In the genomic region with DNA sequence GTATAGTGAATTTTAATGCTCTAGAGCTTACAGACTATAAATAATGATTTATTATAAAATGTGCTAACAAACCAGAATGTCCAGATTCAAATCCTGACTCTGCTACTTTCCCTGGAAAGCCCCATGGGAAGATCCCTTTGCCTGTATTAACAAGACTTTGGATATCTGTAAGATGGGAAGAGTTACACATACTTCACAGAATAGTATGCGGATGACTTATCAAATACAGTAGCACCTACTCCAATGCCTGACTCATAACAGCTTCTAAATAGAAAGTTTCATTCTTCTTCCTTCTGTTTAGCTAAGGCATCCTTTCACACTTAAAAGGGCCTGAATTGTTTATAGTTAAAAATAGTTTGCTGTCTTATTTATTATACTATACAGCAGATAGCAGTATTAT, we compare ENCODE assay signal across 10 cellular contexts.
DNase-seq lines count a peak whose midpoint lies in the region; ATAC-seq and TF ChIP-seq lines count a peak whose summit lies in the region.
"Had no signal": no experiment of that assay in that cellular context is flagged by ENCODE, and none has a peak within 500 bp of the region (broad histone marks: within the 10 kb centered on the region; RNA-seq: fewer than 3 reads in every experiment).

No MANE protein-coding gene starts in this region.

- no peaks in the 10 kb centered on the region for H3K27me3 ChIP-seq in skeletal muscle satellite cell (ENCODE audit: control insufficient read depth, insufficient read depth, low read length)

- no peaks in the 10 kb centered on the region for H3K36me3 ChIP-seq in skeletal muscle satellite cell (ENCODE audit: insufficient read depth, low read length)

- H3K4me3 ChIP-seq in fibroblast of the aortic adventitia (ENCODE audit: low read depth, low read length) (no peak overlapping the region), skeletal muscle satellite cell (ENCODE audit: low read length) (no peak overlapping the region)

- H3K9me3 ChIP-seq in skeletal muscle satellite cell (replicated peaks; ENCODE audit: low read length): no peaks in the 10 kb centered on the region

- no peak overlapping the region for H3K9ac ChIP-seq in skeletal muscle satellite cell (ENCODE audit: low read depth, low read length)

- peak overlapping the region; percentile 5 for H3K4me2 ChIP-seq in skeletal muscle satellite cell (ENCODE audit: low read length)

- DNase-seq in HCEC 1CT: peak; percentile 81
- DNase-seq in fibroblast of the aortic adventitia (ENCODE audit: low read depth): peak; percentile 62
- DNase-seq in dermis blood vessel endothelial cell: no peak
- DNase-seq in putamen (ENCODE audit: low spot score): no peak
- DNase-seq: activated CD4-positive, alpha-beta T cell treated with anti-CD3 and anti-CD28 coated beads for 48 hours; CD8-positive, alpha-beta T cell; T-helper 1 cell had no signal

- no peak for TF ChIP-seq CTCF in fibroblast of the aortic adventitia (IDR thresholded peaks at IDR 0.05; ENCODE audit: insufficient read depth, low read length)

- ATAC-seq in SK-N-SH treated with all-trans-retinoic acid at 6 μM for 48 hours: peak; percentile 72
- ATAC-seq in HG03469 (IDR thresholded peaks at IDR 0.05; ENCODE audit: unreplicated experiment): no peak
- ATAC-seq: CD8-positive, alpha-beta T cell had no signal

- H3K4me1 ChIP-seq in skeletal muscle satellite cell (ENCODE audit: control insufficient read depth, insufficient read depth, low read length): peaks cover 13% of the 10 kb centered on the region

TF ChIP-seq in SK-N-SH treated with all-trans-retinoic acid at 6 μM for 48 hours, 23 proteins besides CTCF, POLR2A, EP300 and RAD21:
- no peak for TF ChIP-seq ZFP30 (CRISPR knock-in tag; IDR thresholded peaks at IDR 0.05)
- TF ChIP-seq, protein P1, sequence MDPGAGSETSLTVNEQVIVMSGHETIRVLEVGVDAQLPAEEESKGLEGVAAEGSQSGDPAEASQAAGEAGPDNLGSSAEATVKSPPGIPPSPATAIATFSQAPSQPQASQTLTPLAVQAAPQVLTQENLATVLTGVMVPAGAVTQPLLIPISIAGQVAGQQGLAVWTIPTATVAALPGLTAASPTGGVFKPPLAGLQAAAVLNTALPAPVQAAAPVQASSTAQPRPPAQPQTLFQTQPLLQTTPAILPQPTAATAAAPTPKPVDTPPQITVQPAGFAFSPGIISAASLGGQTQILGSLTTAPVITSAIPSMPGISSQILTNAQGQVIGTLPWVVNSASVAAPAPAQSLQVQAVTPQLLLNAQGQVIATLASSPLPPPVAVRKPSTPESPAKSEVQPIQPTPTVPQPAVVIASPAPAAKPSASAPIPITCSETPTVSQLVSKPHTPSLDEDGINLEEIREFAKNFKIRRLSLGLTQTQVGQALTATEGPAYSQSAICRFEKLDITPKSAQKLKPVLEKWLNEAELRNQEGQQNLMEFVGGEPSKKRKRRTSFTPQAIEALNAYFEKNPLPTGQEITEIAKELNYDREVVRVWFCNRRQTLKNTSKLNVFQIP (CRISPR knock-in tag; IDR thresholded peaks at IDR 0.05; ENCODE audit: borderline replicate concordance, low read depth): no peak
- no peak for TF ChIP-seq GLIS3 (CRISPR knock-in tag; IDR thresholded peaks at IDR 0.05)
- no peak for TF ChIP-seq OSR1 (CRISPR knock-in tag; IDR thresholded peaks at IDR 0.05)
- TF ChIP-seq BACH2 (CRISPR knock-in tag; IDR thresholded peaks at IDR 0.05; ENCODE audit: borderline replicate concordance): no peak
- no peak for TF ChIP-seq TCF4 (CRISPR knock-in tag; IDR thresholded peaks at IDR 0.05; ENCODE audit: borderline replicate concordance)
- TF ChIP-seq, protein P2, sequence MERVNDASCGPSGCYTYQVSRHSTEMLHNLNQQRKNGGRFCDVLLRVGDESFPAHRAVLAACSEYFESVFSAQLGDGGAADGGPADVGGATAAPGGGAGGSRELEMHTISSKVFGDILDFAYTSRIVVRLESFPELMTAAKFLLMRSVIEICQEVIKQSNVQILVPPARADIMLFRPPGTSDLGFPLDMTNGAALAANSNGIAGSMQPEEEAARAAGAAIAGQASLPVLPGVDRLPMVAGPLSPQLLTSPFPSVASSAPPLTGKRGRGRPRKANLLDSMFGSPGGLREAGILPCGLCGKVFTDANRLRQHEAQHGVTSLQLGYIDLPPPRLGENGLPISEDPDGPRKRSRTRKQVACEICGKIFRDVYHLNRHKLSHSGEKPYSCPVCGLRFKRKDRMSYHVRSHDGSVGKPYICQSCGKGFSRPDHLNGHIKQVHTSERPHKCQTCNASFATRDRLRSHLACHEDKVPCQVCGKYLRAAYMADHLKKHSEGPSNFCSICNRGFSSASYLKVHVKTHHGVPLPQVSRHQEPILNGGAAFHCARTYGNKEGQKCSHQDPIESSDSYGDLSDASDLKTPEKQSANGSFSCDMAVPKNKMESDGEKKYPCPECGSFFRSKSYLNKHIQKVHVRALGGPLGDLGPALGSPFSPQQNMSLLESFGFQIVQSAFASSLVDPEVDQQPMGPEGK (CRISPR knock-in tag; IDR thresholded peaks at IDR 0.05; ENCODE audit: borderline replicate concordance): no peak
- TF ChIP-seq, protein P3, sequence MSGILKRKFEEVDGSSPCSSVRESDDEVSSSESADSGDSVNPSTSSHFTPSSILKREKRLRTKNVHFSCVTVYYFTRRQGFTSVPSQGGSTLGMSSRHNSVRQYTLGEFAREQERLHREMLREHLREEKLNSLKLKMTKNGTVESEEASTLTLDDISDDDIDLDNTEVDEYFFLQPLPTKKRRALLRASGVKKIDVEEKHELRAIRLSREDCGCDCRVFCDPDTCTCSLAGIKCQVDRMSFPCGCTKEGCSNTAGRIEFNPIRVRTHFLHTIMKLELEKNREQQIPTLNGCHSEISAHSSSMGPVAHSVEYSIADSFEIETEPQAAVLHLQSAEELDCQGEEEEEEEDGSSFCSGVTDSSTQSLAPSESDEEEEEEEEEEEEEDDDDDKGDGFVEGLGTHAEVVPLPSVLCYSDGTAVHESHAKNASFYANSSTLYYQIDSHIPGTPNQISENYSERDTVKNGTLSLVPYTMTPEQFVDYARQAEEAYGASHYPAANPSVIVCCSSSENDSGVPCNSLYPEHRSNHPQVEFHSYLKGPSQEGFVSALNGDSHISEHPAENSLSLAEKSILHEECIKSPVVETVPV (CRISPR knock-in tag; IDR thresholded peaks at IDR 0.05): no peak
- no peak for TF ChIP-seq TOX (CRISPR knock-in tag; IDR thresholded peaks at IDR 0.05; ENCODE audit: borderline replicate concordance)
- no peak for TF ChIP-seq ZNF70 (CRISPR knock-in tag; IDR thresholded peaks at IDR 0.05)

Comparison
In these comparisons a context has a peak if more than half of its experiments do, and no peak if none do; other contexts are left out.
1. DNase-seq: peak in HCEC 1CT (single experiment) and fibroblast of the aortic adventitia (single experiment); none in dermis blood vessel endothelial cell (single experiment) and putamen (single experiment).